Comparison of ENCODE assay signal across 17 cellular contexts in genomic region chr11:130771708-130772107, GRCh38.
DNase-seq lines count a peak whose midpoint lies in the region; ATAC-seq and TF ChIP-seq lines count a peak whose summit lies in the region.
"Had no signal": no experiment of that assay in that cellular context is flagged by ENCODE, and none has a peak within 500 bp of the region (broad histone marks: within the 10 kb centered on the region; RNA-seq: fewer than 3 reads in every experiment).

No MANE protein-coding gene starts in this region.

- no peak for TF ChIP-seq CTCF in fibroblast of mammary gland (conservative IDR thresholded peaks at IDR 0.05; ENCODE audit: control insufficient read depth, insufficient read depth, low read depth, low read length)
- no peak for TF ChIP-seq CTCF in OCI-LY7 (conservative IDR thresholded peaks at IDR 0.05; ENCODE audit: low read length)

- H3K4me3 ChIP-seq in adipocyte (ENCODE audit: low read length), result peak overlapping the region; percentile 24
- H3K4me3 ChIP-seq in fibroblast of mammary gland (ENCODE audit: control insufficient read depth, low read depth, low read length), result no peak overlapping the region
- no peak overlapping the region for H3K4me3 ChIP-seq in skeletal muscle satellite cell (ENCODE audit: low read length)
- no peak overlapping the region for H3K4me3 ChIP-seq in OCI-LY7 (ENCODE audit: low read depth, low read length, poor library complexity, severe bottlenecking)
- H3K4me3 ChIP-seq: dorsolateral prefrontal cortex had no signal

- H3K9me2 ChIP-seq in OCI-LY7 (ENCODE audit: insufficient read depth, low read length), result no peaks in the 10 kb centered on the region

- H2AFZ ChIP-seq in OCI-LY7 (ENCODE audit: low read length), result no peak overlapping the region

- no peaks in the 10 kb centered on the region for H3K36me3 ChIP-seq in adipocyte (ENCODE audit: control insufficient read depth, insufficient read depth, low read length, severe bottlenecking)
- H3K36me3 ChIP-seq in skeletal muscle satellite cell (ENCODE audit: insufficient read depth, low read length), result no peaks in the 10 kb centered on the region
- H3K36me3 ChIP-seq in OCI-LY7 (ENCODE audit: insufficient read depth, low read length), result no peaks in the 10 kb centered on the region

- intact Hi-C loops in OCI-LY7 (cut with micrococcal nuclease; ENCODE audit: unreplicated experiment), result no loop called here

- H3K27me3 ChIP-seq in adipocyte (replicated peaks; ENCODE audit: control insufficient read depth, insufficient read depth, low read length), result no peaks in the 10 kb centered on the region
- peaks cover 7% of the 10 kb centered on the region for H3K27me3 ChIP-seq in skeletal muscle satellite cell (ENCODE audit: control insufficient read depth, insufficient read depth, low read length)

- CTCF ChIA-PET in OCI-LY7 (lab: Charles Lee; ENCODE audit: unreplicated experiment), result no interaction called here

- POLR2A ChIA-PET in OCI-LY7 (lab: Charles Lee), result no interaction called here

- peak overlapping the region; percentile 44 for H3K9ac ChIP-seq in adipocyte (ENCODE audit: low read length)
- peak overlapping the region; percentile 12 for H3K9ac ChIP-seq in skeletal muscle satellite cell (ENCODE audit: low read depth, low read length)

- ATAC-seq in HG03520 (IDR thresholded peaks at IDR 0.05; ENCODE audit: unreplicated experiment) (no peak), HG02938 (IDR thresholded peaks at IDR 0.05; ENCODE audit: unreplicated experiment) (no peak)
- ATAC-seq: WTC11 had no signal

- BruUV-seq in OCI-LY7 (replicated peaks; lab: Mats Ljungman, UMichigan), result no TSS peak

- H3K79me2 ChIP-seq in OCI-LY7 (ENCODE audit: insufficient read depth, low read depth, low read length), result no peaks in the 10 kb centered on the region

- H3K4me2 ChIP-seq in skeletal muscle satellite cell (ENCODE audit: low read length) (peak overlapping the region; percentile 45), OCI-LY7 (ENCODE audit: low read length) (no peak overlapping the region)

- no peaks in the 10 kb centered on the region for H4K20me1 ChIP-seq in OCI-LY7 (ENCODE audit: insufficient read depth, low read length)

- H3K27ac ChIP-seq in OCI-LY7 (ENCODE audit: low read depth, low read length, poor library complexity, severe bottlenecking), result no peak overlapping the region
- H3K27ac ChIP-seq: dorsolateral prefrontal cortex had no signal

- DNase-seq in GM03348 (ENCODE audit: low spot score) (peak; percentile 72), adipocyte (ENCODE audit: low read depth) (peak; percentile 74), fibroblast of mammary gland (ENCODE audit: low read depth) (peak; percentile 95), OCI-LY7 (ENCODE audit: low spot score) (no peak)
- DNase-seq: amygdala; CD4-positive, alpha-beta memory T cell; DND-41; dorsolateral prefrontal cortex; foreskin melanocyte; natural killer cell; NCI-H1930; NCI-H524; stimulated activated CD4-positive, alpha-beta T cell treated with anti-CD3 and anti-CD28 coated beads, Interleukin-1b, Interleukin-23, amount 100 ng/mL, for 48 hours had no signal

- H3K4me1 ChIP-seq in adipocyte (ENCODE audit: control insufficient read depth, insufficient read depth, low read length), result peaks cover 52% of the 10 kb centered on the region
- H3K4me1 ChIP-seq in skeletal muscle satellite cell (ENCODE audit: control insufficient read depth, insufficient read depth, low read length), result peaks cover 36% of the 10 kb centered on the region
- H3K4me1 ChIP-seq in OCI-LY7 (ENCODE audit: insufficient read depth, low read length, poor library complexity, severe bottlenecking), result peaks cover 3% of the 10 kb centered on the region

- H3K9me3 ChIP-seq in adipocyte (ENCODE audit: control insufficient read depth, low read length) (no peaks in the 10 kb centered on the region), skeletal muscle satellite cell (replicated peaks; ENCODE audit: low read length) (no peaks in the 10 kb centered on the region), OCI-LY7 (ENCODE audit: low read length) (no peaks in the 10 kb centered on the region)
